ENCODE assay signal across 18 cellular contexts in the genomic region with DNA sequence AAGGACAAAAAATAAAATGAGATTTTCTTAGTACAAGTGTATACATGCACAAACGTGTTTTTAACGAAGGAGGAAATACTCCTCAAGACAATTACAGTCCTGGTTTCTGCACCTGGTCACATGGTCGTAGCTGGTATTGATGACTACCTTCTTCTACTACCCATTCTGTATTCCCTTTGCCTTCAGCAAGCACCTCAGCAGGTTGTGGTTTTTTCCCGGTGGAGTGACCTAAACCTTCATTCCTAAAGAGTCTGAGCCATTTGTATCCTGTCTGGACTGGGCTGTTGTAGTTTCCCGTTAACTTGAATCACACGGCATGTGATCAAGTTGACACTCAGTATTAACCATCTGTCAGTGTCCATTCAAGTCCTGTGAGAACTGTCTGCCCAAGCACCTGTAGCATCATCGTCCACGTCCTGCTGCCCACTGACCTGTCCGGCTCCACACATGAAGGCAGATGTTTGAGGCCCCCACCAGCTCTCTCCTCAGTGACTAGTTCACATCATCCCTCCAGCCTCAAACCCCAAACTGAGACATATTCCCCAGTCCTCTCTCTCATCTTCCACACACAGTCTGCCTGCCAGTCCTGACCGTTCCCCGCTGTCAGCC. TPM values are rescaled to one million over a fixed set of nuclear protein-coding genes. Genes with fewer than 3 reads are reported as not detected.
DNase-seq lines count a peak whose midpoint lies in the region; ATAC-seq and TF ChIP-seq lines count a peak whose summit lies in the region.
"Had no signal": no experiment of that assay in that cellular context is flagged by ENCODE, and none has a peak within 500 bp of the region (broad histone marks: within the 10 kb centered on the region; RNA-seq: fewer than 3 reads in every experiment).

No MANE protein-coding gene starts in this region.

- H3K4me1 Mint-ChIP-seq in activated naive CD4-positive, alpha-beta T cell treated with anti-CD3 and anti-CD28 coated beads, Interleukin-2, amount 10 ng/mL, durations not matched to agents 7 days and 5 days, result peaks cover 10% of the 10 kb centered on the region
- peaks cover 19% of the 10 kb centered on the region for H3K4me1 Mint-ChIP-seq in glutamatergic neuron (ENCODE audit: low read depth, unreplicated experiment)
- peaks cover 3% of the 10 kb centered on the region for H3K4me1 Mint-ChIP-seq in CD8-positive, alpha-beta T cell (ENCODE audit: low read depth)

- H3K36me3 ChIP-seq in CD8-positive, alpha-beta T cell (ENCODE audit: insufficient read depth, low read length), result peaks cover 31% of the 10 kb centered on the region
- H3K36me3 ChIP-seq in esophagus squamous epithelium, result peaks cover 23 to 97% (median 36%) of the 10 kb centered on the region in 3 donors

- peaks cover 54% of the 10 kb centered on the region for H3K36me3 Mint-ChIP-seq in activated naive CD4-positive, alpha-beta T cell treated with anti-CD3 and anti-CD28 coated beads, Interleukin-2, amount 10 ng/mL, durations not matched to agents 7 days and 5 days
- peaks cover 26% of the 10 kb centered on the region for H3K36me3 Mint-ChIP-seq in glutamatergic neuron (ENCODE audit: unreplicated experiment)
- H3K36me3 Mint-ChIP-seq in CD8-positive, alpha-beta T cell, result peaks cover 91% of the 10 kb centered on the region

- H3K27me3 ChIP-seq in CD8-positive, alpha-beta T cell (ENCODE audit: insufficient read depth, low read length), result no peaks in the 10 kb centered on the region
- H3K27me3 ChIP-seq in esophagus squamous epithelium, result no peaks in the 10 kb centered on the region

- no peak overlapping the region for H3K4me3 ChIP-seq in CD8-positive, alpha-beta T cell (ENCODE audit: low read depth, low read length)
- H3K4me3 ChIP-seq in esophagus squamous epithelium, result no peak overlapping the region

- no peak overlapping the region for H3K27ac ChIP-seq in CD8-positive, alpha-beta T cell (ENCODE audit: low read depth, low read length)
- no peak overlapping the region for H3K27ac ChIP-seq in esophagus squamous epithelium
- H3K27ac ChIP-seq: KMS-11 had no signal

- DNase-seq in activated naive CD4-positive, alpha-beta T cell treated with anti-CD3 and anti-CD28 coated beads, Interleukin-2, amount 10 ng/mL, durations not matched to agents 7 days and 5 days, result no peak
- DNase-seq in activated naive CD4-positive, alpha-beta T cell treated with Interleukin-2 at 50 U/mL for 16 hours, result no peak
- DNase-seq in astrocyte of the hippocampus (ENCODE audit: low read depth, low spot score), result peak; percentile 33
- DNase-seq in glutamatergic neuron, result no peak
- DNase-seq in renal cortical epithelial cell (ENCODE audit: low read depth), result peak; percentile 42
- no peak for DNase-seq in CD8-positive, alpha-beta T cell
- DNase-seq in esophagus squamous epithelium (lab: John Stamatoyannopoulos, UW), result no peak
- DNase-seq: C1 segment of cervical spinal cord; COR-L47; EL; HFFc6; NCI-H1436; NCI-H2029; NCI-H2171; NCI-H446 treated with DMSO at 0.1 percent for 48 hours; NK-92 treated with Interleukin-12 subunit alpha and Interleukin-12 subunit beta, amount 100 ng/mL, for 24 hours had no signal

- no peak for TF ChIP-seq CTCF in glutamatergic neuron (IDR thresholded peaks at IDR 0.05; ENCODE audit: partially characterized antibody, unreplicated experiment)
- TF ChIP-seq CTCF in CD8-positive, alpha-beta T cell (IDR thresholded peaks at IDR 0.05), result no peak
- TF ChIP-seq CTCF in esophagus squamous epithelium (IDR thresholded peaks at IDR 0.05), result no peak

- CTCF ChIA-PET in activated naive CD4-positive, alpha-beta T cell treated with anti-CD3 and anti-CD28 coated beads, Interleukin-2, amount 10 ng/mL, durations not matched to agents 7 days and 5 days (lab: Charles Lee), result interaction anchor here (1.1 kb wide), 1 partner anchor 10 kb away, joined by 5 read pairs; no protein-coding TSS in a partner anchor
- CTCF ChIA-PET in CD8-positive, alpha-beta T cell (lab: Charles Lee), result interaction anchor here (1.1 to 11.3 kb wide), 2 partner anchors 159 to 332 kb away, joined by 3 to 251 read pairs; a partner anchor contains a TSS

- POLR2A ChIA-PET in CD8-positive, alpha-beta T cell (lab: Charles Lee), result no interaction called here

- 66 to 78% methylated on average over 11 of the region's 11 CpGs for WGBS in esophagus squamous epithelium, 2 donors

- H3K9me3 ChIP-seq in CD8-positive, alpha-beta T cell (ENCODE audit: low read length), result no peaks in the 10 kb centered on the region
- no peaks in the 10 kb centered on the region for H3K9me3 ChIP-seq in esophagus squamous epithelium

- ATAC-seq in CD8-positive, alpha-beta T cell, result no peak
- ATAC-seq in GM21515 (IDR thresholded peaks at IDR 0.05; ENCODE audit: unreplicated experiment), result no peak

- H3K27me3 Mint-ChIP-seq in activated naive CD4-positive, alpha-beta T cell treated with anti-CD3 and anti-CD28 coated beads, Interleukin-2, amount 10 ng/mL, durations not matched to agents 7 days and 5 days, result no peaks in the 10 kb centered on the region
- peaks cover 2% of the 10 kb centered on the region for H3K27me3 Mint-ChIP-seq in glutamatergic neuron (ENCODE audit: unreplicated experiment)
- no peaks in the 10 kb centered on the region for H3K27me3 Mint-ChIP-seq in CD8-positive, alpha-beta T cell (ENCODE audit: low read depth)

- H3K27ac Mint-ChIP-seq in activated naive CD4-positive, alpha-beta T cell treated with anti-CD3 and anti-CD28 coated beads, Interleukin-2, amount 10 ng/mL, durations not matched to agents 7 days and 5 days, result peak overlapping the region; percentile 21
- peak overlapping the region; percentile 2 for H3K27ac Mint-ChIP-seq in glutamatergic neuron (ENCODE audit: unreplicated experiment)
- H3K27ac Mint-ChIP-seq in CD8-positive, alpha-beta T cell, result no peak overlapping the region

- H3K4me3 Mint-ChIP-seq in activated naive CD4-positive, alpha-beta T cell treated with anti-CD3 and anti-CD28 coated beads, Interleukin-2, amount 10 ng/mL, durations not matched to agents 7 days and 5 days, result no peak overlapping the region
- no peak overlapping the region for H3K4me3 Mint-ChIP-seq in glutamatergic neuron (ENCODE audit: unreplicated experiment)
- H3K4me3 Mint-ChIP-seq in CD8-positive, alpha-beta T cell, result no peak overlapping the region
- H3K4me3 Mint-ChIP-seq: HFFc6 had no signal

- no peaks in the 10 kb centered on the region for H3K9me3 Mint-ChIP-seq in activated naive CD4-positive, alpha-beta T cell treated with anti-CD3 and anti-CD28 coated beads, Interleukin-2, amount 10 ng/mL, durations not matched to agents 7 days and 5 days
- H3K9me3 Mint-ChIP-seq in glutamatergic neuron (ENCODE audit: unreplicated experiment), result peaks cover 17% of the 10 kb centered on the region
- H3K9me3 Mint-ChIP-seq in CD8-positive, alpha-beta T cell, result no peaks in the 10 kb centered on the region
- H3K9me3 Mint-ChIP-seq: HFFc6 had no signal

- intact Hi-C loops in CD8-positive, alpha-beta T cell (cut with DNase I, micrococcal nuclease), result no loop called here
- intact Hi-C loops in esophagus squamous epithelium (cut with DNase I), result no loop called here

- TF ChIP-seq POLR2A in esophagus squamous epithelium (IDR thresholded peaks at IDR 0.05), result no peak

- H3K4me1 ChIP-seq in CD8-positive, alpha-beta T cell (ENCODE audit: insufficient read depth, low read length), result no peaks in the 10 kb centered on the region
- H3K4me1 ChIP-seq in esophagus squamous epithelium, result peaks cover 6 to 49% (median 9%) of the 10 kb centered on the region in 3 donors

RNA-seq across cellular contexts. Expression of a gene that starts 31.1 kb away (rescaled TPM):
- total RNA-seq in glutamatergic neuron (ENCODE audit: unreplicated experiment) (82.2 TPM), renal cortical epithelial cell (50.7 and 94.0 TPM in 2 replicates), esophagus squamous epithelium (10 to 100 TPM; 28.2 to 50.4 (median 42.1) TPM)
- total RNA-seq in CD8-positive, alpha-beta T cell, result 10 to 100 TPM; 29.2 to 30.9 TPM

Comparison
In these comparisons a context has a peak if more than half of its experiments do, and no peak if none do; other contexts are left out.
1. DNase-seq: peak in astrocyte of the hippocampus (single experiment) and renal cortical epithelial cell (single experiment); none in activated naive CD4-positive, alpha-beta T cell treated with anti-CD3 and anti-CD28 coated beads, Interleukin-2, amount 10 ng/mL, durations not matched to agents 7 days and 5 days (single experiment), activated naive CD4-positive, alpha-beta T cell treated with Interleukin-2 at 50 U/mL for 16 hours (single experiment), glutamatergic neuron (single experiment), CD8-positive, alpha-beta T cell (0 of 7) and esophagus squamous epithelium (single experiment).